Comparison of ENCODE assay signal across 29 cellular contexts in genomic region chr14:77809011-77809410, GRCh38.
"Had no signal": no experiment of that assay in that cellular context is flagged by ENCODE, and none has a peak within 500 bp of the region (broad histone marks: within the 10 kb centered on the region; RNA-seq: fewer than 3 reads in every experiment).

No MANE protein-coding gene starts in this region.

- ATAC-seq: stimulated activated effector memory CD8-positive, alpha-beta T cell treated with anti-CD3 and anti-CD28 coated beads, Interleukin-12 subunit alpha, Interleukin-12 subunit beta, amount 100 ng/mL, for 72 hours; stimulated activated memory B cell treated with anti-CD40 and anti-IgM and Interleukin-4, amounts not matched to agents 10 μg/mL and 1 μg/mL and 100 μg/mL, for 72 hours; stimulated activated naive CD8-positive, alpha-beta T cell treated with anti-CD3 and anti-CD28 coated beads, Interleukin-15, amount 100 ng/mL, for 72 hours; stimulated activated naive CD8-positive, alpha-beta T cell treated with anti-CD3 and anti-CD28 coated beads, Interleukin-15, Interleukin-2, amounts not matched to agents 100 U/mL and 50 U/mL, for 24 hours; upper lobe of right lung had no signal

- H3K27ac ChIP-seq: stomach, suprapubic skin, testis, thoracic aorta, thyroid gland, tibial artery, tibial nerve, transverse colon, upper lobe of left lung, upper lobe of right lung, uterus, vagina had no signal

- H3K9me3 Mint-ChIP-seq: stimulated activated effector memory CD8-positive, alpha-beta T cell treated with anti-CD3 and anti-CD28 coated beads, Interleukin-12 subunit alpha, Interleukin-12 subunit beta, amount 100 ng/mL, for 72 hours; stimulated activated memory B cell treated with anti-CD40 and anti-IgM and Interleukin-4, amounts not matched to agents 10 μg/mL and 1 μg/mL and 100 μg/mL, for 72 hours; stimulated activated naive CD8-positive, alpha-beta T cell treated with anti-CD3 and anti-CD28 coated beads, Interleukin-15, amount 100 ng/mL, for 72 hours; stimulated activated naive CD8-positive, alpha-beta T cell treated with anti-CD3 and anti-CD28 coated beads, Interleukin-15, Interleukin-2, amounts not matched to agents 100 ng/mL and 50 ng/mL, for 24 hours; type B pancreatic cell had no signal

- H3K27ac Mint-ChIP-seq: stimulated activated effector memory CD8-positive, alpha-beta T cell treated with anti-CD3 and anti-CD28 coated beads, Interleukin-12 subunit alpha, Interleukin-12 subunit beta, amount 100 ng/mL, for 72 hours; stimulated activated memory B cell treated with anti-CD40 and anti-IgM and Interleukin-4, amounts not matched to agents 10 μg/mL and 1 μg/mL and 100 μg/mL, for 72 hours; stimulated activated naive B cell treated with anti-CD40 and anti-IgM and Interleukin-4, amounts not matched to agents 10 μg/mL and 1 μg/mL and 100 μg/mL, for 72 hours; stimulated activated naive CD8-positive, alpha-beta T cell treated with anti-CD3 and anti-CD28 coated beads, Interleukin-15, amount 100 ng/mL, for 72 hours; stimulated activated naive CD8-positive, alpha-beta T cell treated with anti-CD3 and anti-CD28 coated beads, Interleukin-15, Interleukin-2, amounts not matched to agents 100 ng/mL and 50 ng/mL, for 24 hours; type B pancreatic cell had no signal

- H3K27me3 ChIP-seq: stomach, suprapubic skin, testis, thyroid gland, tibial artery, tibial nerve, transverse colon, upper lobe of left lung, upper lobe of right lung, uterus, vagina had no signal

- H3K9me3 ChIP-seq: stomach, suprapubic skin, testis, thoracic aorta, thyroid gland, tibial artery, tibial nerve, transverse colon, upper lobe of left lung, upper lobe of right lung, uterus, vagina had no signal

- DNase-seq: stimulated activated CD4-positive, alpha-beta T cell treated with anti-CD3 and anti-CD28 coated beads, Interleukin-2, amount 100 ng/mL, for 48 hours; stimulated activated CD4-positive, alpha-beta T cell treated with anti-CD3 and anti-CD28 coated beads, Interleukin-4, amount 100 ng/mL, for 1 hour; stimulated activated CD4-positive, alpha-beta T cell treated with anti-CD3 and anti-CD28 coated beads, Interleukin-4, amount 100 ng/mL, for 24 hours; stimulated activated CD4-positive, alpha-beta T cell treated with anti-CD3 and anti-CD28 coated beads, Interleukin-4, amount 100 ng/mL, for 4 hours; stimulated activated CD8-positive, alpha-beta memory T cell treated with anti-CD3 and anti-CD28 coated beads, Interleukin-4, amount 100 ng/mL, for 48 hours; stimulated activated naive B cell treated with anti-CD40 and anti-IgM and Interleukin-4, amounts not matched to agents 10 μg/mL and 1 μg/mL and 100 μg/mL, for 72 hours; stimulated activated naive CD4-positive, alpha-beta T cell; stimulated activated naive CD4-positive, alpha-beta T cell treated with Interleukin-2 at 50 U/mL for 16 hours; stimulated activated naive CD8-positive, alpha-beta T cell treated with anti-CD3 and anti-CD28 coated beads, Interleukin-15, amount 100 ng/mL, for 72 hours; stimulated activated naive CD8-positive, alpha-beta T cell treated with anti-CD3 and anti-CD28 coated beads, Interleukin-15, Interleukin-2, amounts not matched to agents 100 U/mL and 50 U/mL, for 24 hours; stomach; substantia nigra; testis; thyroid gland; tibial artery; transverse colon; trophoblast cell; upper lobe of left lung; upper lobe of right lung; uterus had no signal

- H3K4me3 Mint-ChIP-seq: stimulated activated effector memory CD8-positive, alpha-beta T cell treated with anti-CD3 and anti-CD28 coated beads, Interleukin-12 subunit alpha, Interleukin-12 subunit beta, amount 100 ng/mL, for 72 hours; stimulated activated memory B cell treated with anti-CD40 and anti-IgM and Interleukin-4, amounts not matched to agents 10 μg/mL and 1 μg/mL and 100 μg/mL, for 72 hours; stimulated activated naive B cell treated with anti-CD40 and anti-IgM and Interleukin-4, amounts not matched to agents 10 μg/mL and 1 μg/mL and 100 μg/mL, for 72 hours; stimulated activated naive CD8-positive, alpha-beta T cell treated with anti-CD3 and anti-CD28 coated beads, Interleukin-15, amount 100 ng/mL, for 72 hours; stimulated activated naive CD8-positive, alpha-beta T cell treated with anti-CD3 and anti-CD28 coated beads, Interleukin-15, Interleukin-2, amounts not matched to agents 100 ng/mL and 50 ng/mL, for 24 hours; type B pancreatic cell had no signal

- H3K4me3 ChIP-seq: stomach, suprapubic skin, testis, thoracic aorta, thyroid gland, tibial artery, tibial nerve, transverse colon, upper lobe of left lung, upper lobe of right lung, uterus, vagina had no signal

- H3K4me1 ChIP-seq: stomach, suprapubic skin, testis, thyroid gland, tibial artery, tibial nerve, transverse colon, upper lobe of left lung, upper lobe of right lung, uterus, vagina had no signal

- H3K27me3 Mint-ChIP-seq: stimulated activated memory B cell treated with anti-CD40 and anti-IgM and Interleukin-4, amounts not matched to agents 10 μg/mL and 1 μg/mL and 100 μg/mL, for 72 hours; stimulated activated naive B cell treated with anti-CD40 and anti-IgM and Interleukin-4, amounts not matched to agents 10 μg/mL and 1 μg/mL and 100 μg/mL, for 72 hours; stimulated activated naive CD8-positive, alpha-beta T cell treated with anti-CD3 and anti-CD28 coated beads, Interleukin-15, amount 100 ng/mL, for 72 hours; stimulated activated naive CD8-positive, alpha-beta T cell treated with anti-CD3 and anti-CD28 coated beads, Interleukin-15, Interleukin-2, amounts not matched to agents 100 ng/mL and 50 ng/mL, for 24 hours; type B pancreatic cell had no signal

- FAIRE-seq: urothelium cell line had no signal

- H3K36me3 Mint-ChIP-seq: stimulated activated effector memory CD8-positive, alpha-beta T cell treated with anti-CD3 and anti-CD28 coated beads, Interleukin-12 subunit alpha, Interleukin-12 subunit beta, amount 100 ng/mL, for 72 hours; type B pancreatic cell had no signal

- H3K36me3 ChIP-seq: stomach, suprapubic skin, thoracic aorta, thyroid gland, tibial artery, tibial nerve, transverse colon, upper lobe of left lung, upper lobe of right lung, uterus, vagina had no signal
